ENCODE assay signal across 11 cellular contexts in the genomic region with DNA sequence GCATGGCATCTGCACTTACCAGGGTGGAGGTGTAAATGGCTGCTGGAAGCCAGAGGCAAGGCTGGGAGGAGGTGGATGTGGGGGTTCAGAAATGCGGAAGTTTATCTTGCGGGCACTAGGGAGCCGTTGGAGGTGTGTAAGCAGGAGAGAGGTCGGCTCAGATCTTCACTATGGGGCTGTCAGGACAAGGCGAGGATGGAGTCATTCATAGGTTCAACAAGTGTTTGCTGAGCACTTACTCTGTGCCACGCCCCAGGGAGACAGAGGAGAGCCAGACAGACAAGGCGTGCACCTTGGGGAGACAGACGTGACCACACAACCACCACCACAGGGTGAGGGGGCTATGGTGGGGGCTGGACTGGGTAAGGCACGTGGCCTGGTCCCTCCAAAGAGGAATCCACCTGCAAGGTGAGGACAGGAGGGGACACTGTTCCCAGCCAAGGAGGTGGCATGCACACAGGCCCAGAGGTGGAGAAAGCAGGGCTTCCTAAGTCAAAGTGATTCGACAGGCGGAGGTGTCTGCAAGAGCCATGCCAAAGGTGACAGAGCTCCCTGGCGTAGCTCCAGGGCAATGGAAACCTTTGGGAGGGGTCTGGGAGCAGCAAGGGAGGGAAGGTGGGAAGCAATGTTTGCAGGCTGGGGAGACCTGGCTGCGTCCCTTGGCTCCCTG. TPM values are rescaled to one million over a fixed set of nuclear protein-coding genes. Genes with fewer than 3 reads are reported as not detected.
DNase-seq lines count a peak whose midpoint lies in the region; ATAC-seq and TF ChIP-seq lines count a peak whose summit lies in the region.
"Had no signal": no experiment of that assay in that cellular context is flagged by ENCODE, and none has a peak within 500 bp of the region (broad histone marks: within the 10 kb centered on the region; RNA-seq: fewer than 3 reads in every experiment).

No MANE protein-coding gene starts in this region.

- no peak overlapping the region for H2AFZ ChIP-seq in H9 (ENCODE audit: low read length)

- peak overlapping the region; percentile 64 for H3K4me3 ChIP-seq in CD4-positive, CD25-positive, alpha-beta regulatory T cell (ENCODE audit: low read depth, low read length)
- no peak overlapping the region for H3K4me3 ChIP-seq in mucosa of descending colon
- H3K4me3 ChIP-seq: psoas muscle had no signal

- intact Hi-C loops in activated CD4-positive, alpha-beta memory T cell treated with anti-CD3 and anti-CD28 coated beads for 36 hours (cut with micrococcal nuclease), result no loop called here
- intact Hi-C loops in mucosa of descending colon (cut with DNase I, micrococcal nuclease), result no loop called here

- no peak for ATAC-seq in CD4-positive, CD25-positive, alpha-beta regulatory T cell (ENCODE audit: low read depth in 2 of 2)
- peak; percentile 17 for ATAC-seq in mucosa of descending colon
- no peak for ATAC-seq in HG03354 (IDR thresholded peaks at IDR 0.05; ENCODE audit: poor library complexity, severe bottlenecking, unreplicated experiment)
- no peak for ATAC-seq in GM19035 (IDR thresholded peaks at IDR 0.05; ENCODE audit: unreplicated experiment)
- ATAC-seq: psoas muscle had no signal

- no peak for DNase-seq in CD4-positive, CD25-positive, alpha-beta regulatory T cell
- no peak for DNase-seq in H9
- no peak for DNase-seq in activated CD4-positive, alpha-beta memory T cell treated with anti-CD3 and anti-CD28 coated beads for 36 hours
- peak in 1 of 3 donors; percentile 79 for DNase-seq in mucosa of descending colon
- no peak for DNase-seq in GM20000 (ENCODE audit: low spot score)
- DNase-seq: DMS 273 treated with DMSO at 0.1 percent for 48 hours, psoas muscle had no signal

- POLR2A ChIA-PET in activated CD4-positive, alpha-beta memory T cell treated with anti-CD3 and anti-CD28 coated beads for 36 hours (lab: Charles Lee), result no interaction called here

- H3K9me3 ChIP-seq in CD4-positive, CD25-positive, alpha-beta regulatory T cell (ENCODE audit: control insufficient read depth in 2 of 2, low read length in 2 of 2), result no peaks in the 10 kb centered on the region
- no peaks in the 10 kb centered on the region for H3K9me3 ChIP-seq in H9 (ENCODE audit: control insufficient read depth, low read depth, low read length)
- H3K9me3 ChIP-seq in mucosa of descending colon, result no peaks in the 10 kb centered on the region
- H3K9me3 ChIP-seq: psoas muscle had no signal

- peak overlapping the region; percentile 50 to 86 (median 73) for H3K4me3 Mint-ChIP-seq in CD4-positive, CD25-positive, alpha-beta regulatory T cell
- H3K4me3 Mint-ChIP-seq in H9, result peak overlapping the region in 1 of 2 experiments; percentile 78; a peak in 1 of 5 replicates
- H3K4me3 Mint-ChIP-seq in activated CD4-positive, alpha-beta memory T cell treated with anti-CD3 and anti-CD28 coated beads for 36 hours, result no peak overlapping the region

- TF ChIP-seq CTCF in H9 (conservative IDR thresholded peaks at IDR 0.05) (no peak), mucosa of descending colon (IDR thresholded peaks at IDR 0.05) (no peak), GM20000 (IDR thresholded peaks at IDR 0.05; ENCODE audit: extremely low read depth, missing control alignments) (no peak)

- H3K79me2 ChIP-seq in H9 (ENCODE audit: insufficient read depth, low read length), result no peaks in the 10 kb centered on the region

- no peaks in the 10 kb centered on the region for H4K20me1 ChIP-seq in H9 (ENCODE audit: control insufficient read depth, insufficient read depth, insufficient read length)

- no peak overlapping the region for H3K4ac ChIP-seq in H9 (ENCODE audit: low read depth, low read length)

- no peak overlapping the region for H2BK120ac ChIP-seq in H9 (ENCODE audit: low read depth, low read length, poor library complexity, severe bottlenecking)

- H3T11ph ChIP-seq in H9 (ENCODE audit: low read length), result no peak overlapping the region

- H3K27me3 ChIP-seq in CD4-positive, CD25-positive, alpha-beta regulatory T cell (ENCODE audit: control insufficient read depth, insufficient read depth, low read length), result no peaks in the 10 kb centered on the region
- no peaks in the 10 kb centered on the region; the same call in 1 of the 2 replicates for H3K27me3 ChIP-seq in H9 (ENCODE audit: insufficient read depth, low read length)

- peaks cover 0 to 1% (median 0%) of the 10 kb centered on the region in 7 donors for H3K9me3 Mint-ChIP-seq in CD4-positive, CD25-positive, alpha-beta regulatory T cell
- H3K9me3 Mint-ChIP-seq in H9, result no peaks in the 10 kb centered on the region
- H3K9me3 Mint-ChIP-seq in activated CD4-positive, alpha-beta memory T cell treated with anti-CD3 and anti-CD28 coated beads for 36 hours, result no peaks in the 10 kb centered on the region

- H4K5ac ChIP-seq in H9 (ENCODE audit: insufficient read length, low read depth, low read length), result no peak overlapping the region

- peaks cover 4% of the 10 kb centered on the region for H3K27me3 Mint-ChIP-seq in CD4-positive, CD25-positive, alpha-beta regulatory T cell
- peaks cover 52% of the 10 kb centered on the region for H3K27me3 Mint-ChIP-seq in H9 (ENCODE audit: low read depth)
- H3K27me3 Mint-ChIP-seq in activated CD4-positive, alpha-beta memory T cell treated with anti-CD3 and anti-CD28 coated beads for 36 hours, result no peaks in the 10 kb centered on the region

- H2BK5ac ChIP-seq in H9 (ENCODE audit: insufficient read length, low read length), result no peak overlapping the region

- H3K23me2 ChIP-seq in H9 (ENCODE audit: insufficient read length, low read depth, low read length, poor library complexity, severe bottlenecking), result peaks cover 4% of the 10 kb centered on the region

- CTCF ChIA-PET in activated CD4-positive, alpha-beta memory T cell treated with anti-CD3 and anti-CD28 coated beads for 36 hours (lab: Charles Lee), result no interaction called here

- H3K18ac ChIP-seq in H9 (ENCODE audit: insufficient read length, low read depth, low read length), result no peak overlapping the region

- no CpG with 5 or more reads among the region's 13 CpGs for WGBS in H9 (ENCODE audit: extremely low coverage, insufficient read length, low lambda C conversion rate)

- H2BK15ac ChIP-seq in H9 (ENCODE audit: low read depth, low read length), result no peak overlapping the region

- peaks cover 0 to 88% (median 34%) of the 10 kb centered on the region in 4 donors for H3K4me1 Mint-ChIP-seq in CD4-positive, CD25-positive, alpha-beta regulatory T cell
- peaks cover 52 to 79% of the 10 kb centered on the region in 2 experiments for H3K4me1 Mint-ChIP-seq in H9
- peaks cover 69% of the 10 kb centered on the region for H3K4me1 Mint-ChIP-seq in activated CD4-positive, alpha-beta memory T cell treated with anti-CD3 and anti-CD28 coated beads for 36 hours (ENCODE audit: low read depth)

- 0 out of 2 replicates have a peak overlapping the region, but pooled peaks have one; percentile 7 for H3K14ac ChIP-seq in H9 (ENCODE audit: insufficient read depth, low read length)

- H3K79me1 ChIP-seq in H9 (ENCODE audit: insufficient read depth, low read depth, low read length, poor library complexity, severe bottlenecking), result no peaks in the 10 kb centered on the region

- H4K8ac ChIP-seq in H9 (replicated peaks; ENCODE audit: insufficient read length, low read depth, low read length), result no peak overlapping the region

- H3K56ac ChIP-seq in H9 (ENCODE audit: insufficient read length, low read depth, low read length), result no peak overlapping the region

- H2BK20ac ChIP-seq in H9 (ENCODE audit: low read depth, low read length, poor library complexity, severe bottlenecking), result no peak overlapping the region

- peak overlapping the region; percentile 94 to 98 (median 97) for H3K27ac Mint-ChIP-seq in CD4-positive, CD25-positive, alpha-beta regulatory T cell
- H3K27ac Mint-ChIP-seq in H9, result peak overlapping the region in 1 of 3 experiments; percentile 31; a peak in 1 of 7 replicates
- H3K27ac Mint-ChIP-seq in activated CD4-positive, alpha-beta memory T cell treated with anti-CD3 and anti-CD28 coated beads for 36 hours, result peak overlapping the region; percentile 30

- peaks cover 70% of the 10 kb centered on the region for H3K4me1 ChIP-seq in CD4-positive, CD25-positive, alpha-beta regulatory T cell (ENCODE audit: control insufficient read depth, insufficient read depth, low read length, poor library complexity, severe bottlenecking)
- peaks cover 11% of the 10 kb centered on the region; the same call in 1 of the 2 replicates for H3K4me1 ChIP-seq in H9 (ENCODE audit: insufficient read depth, low read length)
- peaks cover 35% of the 10 kb centered on the region for H3K4me1 ChIP-seq in mucosa of descending colon (ENCODE audit: low read depth)
- H3K4me1 ChIP-seq: psoas muscle had no signal

- H2AK5ac ChIP-seq in H9 (ENCODE audit: insufficient read length, low read length), result no peak overlapping the region

- H3K4me2 ChIP-seq in H9 (ENCODE audit: insufficient read depth, insufficient read length, low read length), result peak overlapping the region; percentile 68
- H3K4me2 ChIP-seq: KMS-11 had no signal

- no peak overlapping the region for H4K91ac ChIP-seq in H9 (ENCODE audit: insufficient read length, low read depth, low read length)

- no peak overlapping the region for H2BK12ac ChIP-seq in H9 (ENCODE audit: insufficient read length, low read depth, low read length)

- H3K9ac ChIP-seq in H9 (ENCODE audit: extremely low read depth, insufficient read length, low read length), result no peak overlapping the region
- H3K9ac ChIP-seq: KMS-11 had no signal

- no peak overlapping the region for H3K23ac ChIP-seq in H9 (ENCODE audit: insufficient read length, low read depth, low read length)

- H3K36me3 ChIP-seq in CD4-positive, CD25-positive, alpha-beta regulatory T cell (ENCODE audit: control insufficient read depth, insufficient read depth, low read length), result no peaks in the 10 kb centered on the region
- H3K36me3 ChIP-seq in mucosa of descending colon (ENCODE audit: low read depth), result no peaks in the 10 kb centered on the region

- H3K27ac ChIP-seq in CD4-positive, CD25-positive, alpha-beta regulatory T cell (ENCODE audit: insufficient read depth, low read length, poor library complexity, severe bottlenecking), result peak overlapping the region; percentile 86
- no peak overlapping the region for H3K27ac ChIP-seq in H9 (ENCODE audit: insufficient read length, low read depth, low read length)
- H3K27ac ChIP-seq: epithelial cell of prostate, KMS-11, psoas muscle had no signal

- no peaks in the 10 kb centered on the region for H3K36me3 Mint-ChIP-seq in CD4-positive, CD25-positive, alpha-beta regulatory T cell
- H3K36me3 Mint-ChIP-seq in H9 (ENCODE audit: insufficient read depth in 1 of 3, low read depth in 3 of 3), result no peaks in the 10 kb centered on the region
- no peaks in the 10 kb centered on the region for H3K36me3 Mint-ChIP-seq in activated CD4-positive, alpha-beta memory T cell treated with anti-CD3 and anti-CD28 coated beads for 36 hours

RNA-seq across cellular contexts. Expression of gene TCF20, which starts 30.8 kb away (rescaled TPM):
- total RNA-seq in CD4-positive, CD25-positive, alpha-beta regulatory T cell, result 101 TPM
- polyA plus RNA-seq in CD4-positive, CD25-positive, alpha-beta regulatory T cell, result 1 to 10 TPM; 1.4 to 2.1 (median 1.9) TPM
- total RNA-seq in H9 (2021), result 75.6 and 76.5 TPM in 2 replicates
- total RNA-seq in activated CD4-positive, alpha-beta memory T cell treated with anti-CD3 and anti-CD28 coated beads for 36 hours, result 10 to 100 TPM; 69.6 to 71.6 TPM
- total RNA-seq in mucosa of descending colon, result 10 to 100 TPM; 50.6 to 62.8 (median 58.2) TPM
